In the genomic region with DNA sequence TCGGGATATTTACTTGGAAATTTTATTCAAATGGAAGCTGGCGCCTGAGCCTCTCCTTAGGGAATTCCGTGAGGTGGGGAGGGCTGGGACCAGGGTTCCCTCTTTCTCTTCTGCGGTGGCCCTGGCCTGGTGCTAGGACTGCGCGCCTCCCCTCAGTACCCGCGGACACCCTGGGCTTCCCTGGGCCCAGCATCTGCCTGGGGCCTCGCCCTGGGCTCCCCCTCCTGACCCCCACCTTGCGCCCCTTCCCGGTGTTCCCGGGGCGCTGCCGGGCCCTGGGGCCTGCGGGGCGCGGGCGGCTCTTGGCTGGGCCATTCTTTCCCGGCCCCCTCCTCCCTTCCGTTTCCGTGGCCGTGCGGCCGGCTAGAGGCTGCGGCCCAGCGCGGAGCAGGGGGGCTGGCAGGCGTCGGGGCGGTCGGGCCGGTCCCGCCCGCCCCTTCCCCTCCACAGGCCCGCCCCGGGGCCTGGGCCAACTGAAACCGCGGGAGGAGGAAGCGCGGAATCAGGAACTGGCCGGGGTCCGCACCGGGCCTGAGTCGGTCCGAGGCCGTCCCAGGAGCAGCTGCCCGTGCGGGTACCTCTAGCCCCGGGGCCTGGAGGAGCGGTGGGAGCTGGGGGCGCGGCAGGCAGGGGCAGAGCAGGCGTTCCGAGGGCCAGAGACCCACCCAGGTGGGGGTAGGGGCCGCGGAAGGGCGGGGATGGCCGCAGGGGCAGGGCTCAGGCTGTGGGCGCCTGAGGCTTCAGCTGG, we compare ENCODE assay signal across 8 cellular contexts. TPM values are rescaled to one million over a fixed set of nuclear protein-coding genes. Genes with fewer than 3 reads are reported as not detected.
DNase-seq lines count a peak whose midpoint lies in the region; ATAC-seq and TF ChIP-seq lines count a peak whose summit lies in the region.

A gene (plus strand): TSS at position 534 of the 748 bp plus-strand sequence. CDS start 542 bp downstream, outside the sequence.

- DNase-seq in BJ (ENCODE audit: low read depth) (no peak), KBM-7 (peak; percentile 75), chondrocyte (ENCODE audit: low spot score) (peak; percentile 76), left lobe of liver (ENCODE audit: low spot score) (peak; percentile 77), NCI-H82 treated with DMSO at 0.1 percent for 48 hours (lab: John Stamatoyannopoulos, UW; ENCODE audit: unreplicated experiment) (no peak), DMS153 treated with DMSO at 0.1 percent for 48 hours (lab: John Stamatoyannopoulos, UW; ENCODE audit: unreplicated experiment) (no peak)

- H3K27ac ChIP-seq in stomach smooth muscle (ENCODE audit: low read length), result peak within 1 kb of the TSS; percentile 90

- TF ChIP-seq CTCF in BJ (IDR thresholded peaks at IDR 0.05; ENCODE audit: insufficient read depth, low read depth, low read length), result no peak
- no peak for TF ChIP-seq CTCF in chondrocyte (IDR thresholded peaks at IDR 0.05)

- CTCF ChIA-PET in BJ (lab: Yijun Ruan, JAX), result interaction anchor here (1.0 to 4.2 kb wide), 10 partner anchors 14 to 590 kb away, joined by 3 to 73 read pairs (median 18); a partner anchor contains a TSS

- H3K27ac Mint-ChIP-seq in chondrocyte (ENCODE audit: unreplicated experiment), result peak within 1 kb of the TSS; percentile 51

- POLR2A ChIA-PET in BJ (lab: Charles Lee), result interaction anchor here (0.5 kb wide), 1 partner anchor 379 kb away, joined by 11 read pairs; no protein-coding TSS in a partner anchor

- peaks cover 16% of the 10 kb centered on the region for H3K4me1 Mint-ChIP-seq in chondrocyte (ENCODE audit: low read depth)

- H3K9me3 ChIP-seq in stomach smooth muscle (ENCODE audit: control insufficient read depth in 2 of 2, low read length in 2 of 2), result no peaks in the 10 kb centered on the region

- in situ Hi-C loops in KBM-7 (cut with MboI; ENCODE audit: low pct_unique_long_range_greater_than_20kb, low sequenced_read_pairs), result loop anchor here (25.0 kb wide), 1 partner anchor 247 kb away; no protein-coding TSS in a partner anchor

- peak within 1 kb of the TSS; percentile 73 to 87 for H3K9ac ChIP-seq in stomach smooth muscle (ENCODE audit: low read length in 2 of 2)

- H3K9me3 Mint-ChIP-seq in chondrocyte (ENCODE audit: low read depth), result no peaks in the 10 kb centered on the region

- H3K27me3 Mint-ChIP-seq in chondrocyte (ENCODE audit: low read depth), result no peaks in the 10 kb centered on the region

- ATAC-seq in left lobe of liver (peak; percentile 44), HG03378 (IDR thresholded peaks at IDR 0.05; ENCODE audit: unreplicated experiment) (no peak)

- peaks cover 6% of the 10 kb centered on the region for H3K36me3 Mint-ChIP-seq in chondrocyte (ENCODE audit: low read depth)

- H3K36me3 ChIP-seq in BJ (ENCODE audit: control insufficient read depth, insufficient read depth, low read length), result peaks cover 30% of the 10 kb centered on the region
- peaks cover 12 to 32% of the 10 kb centered on the region in 2 donors for H3K36me3 ChIP-seq in stomach smooth muscle (ENCODE audit: control insufficient read depth in 2 of 2, insufficient read depth in 2 of 2, low read length in 2 of 2)

- H3K27me3 ChIP-seq in BJ (ENCODE audit: control insufficient read depth, insufficient read depth, low read length) (no peaks in the 10 kb centered on the region), stomach smooth muscle (ENCODE audit: control insufficient read depth in 1 of 2, insufficient read depth in 2 of 2, low read length in 2 of 2) (no peaks in the 10 kb centered on the region)

- H3K4me3 ChIP-seq in BJ (ENCODE audit: low read depth, low read length) (peak within 1 kb of the TSS; percentile 58), stomach smooth muscle (ENCODE audit: low read length in 2 of 2) (peak within 1 kb of the TSS; percentile 62 to 73)

- H3K4me3 Mint-ChIP-seq in chondrocyte (ENCODE audit: unreplicated experiment), result no peak within 1 kb of the TSS

- peaks cover 40% of the 10 kb centered on the region for H3K4me1 ChIP-seq in stomach smooth muscle (ENCODE audit: control insufficient read depth, insufficient read depth, low read length)

RNA-seq across cellular contexts. Expression of the gene that starts here (rescaled TPM):
- polyA plus RNA-seq in BJ (2011; rRNA removed), result 6.9 and 11.1 TPM in 2 replicates
- 7.3 and 7.7 TPM in 2 replicates for polyA minus RNA-seq in BJ (2011; rRNA and poly(A)+ RNA removed)
- 2.4 to 2.7 TPM (median 2.4 TPM) in 3 replicates for total RNA-seq in chondrocyte
- total RNA-seq in left lobe of liver, result 39.4 TPM

Comparison
In these comparisons a context has a peak if more than half of its experiments do, and no peak if none do; other contexts are left out.
1. RNA of the gene that starts here (total RNA-seq): 39.4 TPM in left lobe of liver (single experiment); 2.4 to 2.7 TPM in chondrocyte; every median in the first group is over 10 times any median in the second.
2. DNase-seq: peak in KBM-7 (single experiment), chondrocyte (single experiment) and left lobe of liver (single experiment); none in BJ (single experiment), NCI-H82 treated with DMSO at 0.1 percent for 48 hours (single experiment) and DMS153 treated with DMSO at 0.1 percent for 48 hours (single experiment).